In genomic region chr17:42178817-42179216, GRCh38 we compare ENCODE assay signal across 1 cellular context.
TF ChIP-seq lines count a peak whose summit lies in the region.

No MANE protein-coding gene starts in this region.

TF ChIP-seq in K562, 482 proteins besides CTCF, POLR2A, EP300 and RAD21:
- TF ChIP-seq HIVEP1 (CRISPR knock-in tag; IDR thresholded peaks at IDR 0.05) (no peak), ESRRA (IDR thresholded peaks at IDR 0.05; ENCODE audit: borderline replicate concordance, low read depth) (peak; percentile 41; the same call in 1 of the 2 replicates), CREB3 (tag; conservative IDR thresholded peaks at IDR 0.05; ENCODE audit: low read depth) (no peak)
